8 cellular contexts compared by ENCODE assay signal in the genomic region with DNA sequence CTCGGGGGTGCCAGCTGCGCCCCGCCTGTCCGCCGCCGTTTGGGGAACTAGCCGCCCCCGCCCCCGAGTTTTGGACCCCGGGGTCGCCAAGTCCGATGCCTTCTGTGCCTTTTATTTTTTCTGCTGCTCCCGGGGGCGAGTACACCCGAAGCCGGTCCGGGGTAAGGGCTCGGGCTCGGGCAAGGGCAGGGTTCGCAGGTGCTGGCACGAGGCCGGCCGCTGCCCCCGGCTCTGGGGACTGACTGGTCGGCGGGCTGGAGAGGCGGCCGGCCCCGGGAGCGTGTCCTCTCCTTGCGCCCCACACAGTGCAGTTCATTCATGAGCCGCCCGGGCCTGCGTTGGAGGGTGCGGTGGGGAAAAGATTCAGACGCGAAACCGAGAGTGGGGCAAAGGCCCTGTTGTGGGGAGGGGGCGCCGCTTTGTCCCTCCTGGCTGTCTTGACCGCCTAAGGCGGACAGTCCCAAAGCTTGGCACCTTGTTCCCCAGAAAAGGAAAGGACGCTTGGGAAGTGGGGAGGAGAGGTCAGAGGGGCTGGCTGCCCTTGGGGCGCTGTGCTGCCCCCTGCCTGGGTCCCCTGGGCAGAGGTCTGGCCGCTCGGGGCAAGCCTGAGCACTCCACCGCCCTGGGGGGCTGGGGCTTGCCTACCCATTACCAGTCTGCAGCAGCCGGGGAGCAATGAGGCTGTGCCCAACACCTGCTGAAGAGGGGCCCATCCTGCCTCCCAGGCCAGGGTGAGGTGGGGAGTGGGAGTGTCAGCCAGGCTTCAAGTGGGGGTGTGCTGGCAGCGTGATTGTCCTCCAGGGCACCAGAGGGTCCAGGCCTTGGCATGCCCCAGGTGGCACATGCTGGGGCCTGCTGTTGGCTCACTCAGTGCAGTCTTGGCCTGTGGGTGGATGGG. TPM values are rescaled to one million over a fixed set of nuclear protein-coding genes. Genes with fewer than 3 reads are reported as not detected.
DNase-seq lines count a peak whose midpoint lies in the region; ATAC-seq and TF ChIP-seq lines count a peak whose summit lies in the region.

No MANE protein-coding gene starts in this region.

- H3K9me3 ChIP-seq in CD8-positive, alpha-beta T cell (ENCODE audit: low read length): no peaks in the 10 kb centered on the region
- H3K9me3 ChIP-seq in SK-N-MC (ENCODE audit: low read depth, low read length) (no peaks in the 10 kb centered on the region), right lobe of liver (no peaks in the 10 kb centered on the region)

- H3K9me3 Mint-ChIP-seq in CD8-positive, alpha-beta T cell: no peaks in the 10 kb centered on the region
- H3K9me3 Mint-ChIP-seq in stimulated activated naive CD8-positive, alpha-beta T cell treated with anti-CD3 and anti-CD28 coated beads, Interleukin-15, amount 100 ng/mL, for 72 hours: no peaks in the 10 kb centered on the region

- ATAC-seq in CD8-positive, alpha-beta T cell: no peak
- ATAC-seq in GM21717 (IDR thresholded peaks at IDR 0.05; ENCODE audit: unreplicated experiment): peak; percentile 29
- ATAC-seq in right lobe of liver: peak; percentile 24 to 50 (median 40)
- peak; percentile 5 for ATAC-seq in stimulated activated naive CD8-positive, alpha-beta T cell treated with anti-CD3 and anti-CD28 coated beads, Interleukin-15, amount 100 ng/mL, for 72 hours
- no peak for ATAC-seq in HG03025 (IDR thresholded peaks at IDR 0.05; ENCODE audit: low FRiP score, unreplicated experiment)

- peak overlapping the region; percentile 68 for H3K4me3 ChIP-seq in CD8-positive, alpha-beta T cell (ENCODE audit: low read depth, low read length)
- H3K4me3 ChIP-seq in SK-N-MC: peak overlapping the region; percentile 88
- peak overlapping the region; percentile 93 to 97 (median 94) for H3K4me3 ChIP-seq in right lobe of liver

- no peak overlapping the region for H3K27ac ChIP-seq in CD8-positive, alpha-beta T cell (ENCODE audit: low read depth, low read length)
- H3K27ac ChIP-seq in SK-N-MC: no peak overlapping the region
- H3K27ac ChIP-seq in right lobe of liver: peak overlapping the region; percentile 32 to 74 (median 70)

- H3K36me3 ChIP-seq in CD8-positive, alpha-beta T cell (ENCODE audit: insufficient read depth, low read length): no peaks in the 10 kb centered on the region
- no peaks in the 10 kb centered on the region for H3K36me3 ChIP-seq in SK-N-MC (ENCODE audit: insufficient read depth, low read length)
- H3K36me3 ChIP-seq in right lobe of liver: no peaks in the 10 kb centered on the region

- no peaks in the 10 kb centered on the region for H3K27me3 Mint-ChIP-seq in CD8-positive, alpha-beta T cell (ENCODE audit: low read depth)
- no peaks in the 10 kb centered on the region for H3K27me3 Mint-ChIP-seq in stimulated activated naive CD8-positive, alpha-beta T cell treated with anti-CD3 and anti-CD28 coated beads, Interleukin-15, amount 100 ng/mL, for 72 hours

- peaks cover 51% of the 10 kb centered on the region for H3K4me1 Mint-ChIP-seq in CD8-positive, alpha-beta T cell (ENCODE audit: low read depth)
- H3K4me1 Mint-ChIP-seq in stimulated activated naive CD8-positive, alpha-beta T cell treated with anti-CD3 and anti-CD28 coated beads, Interleukin-15, amount 100 ng/mL, for 72 hours: peaks cover 55% of the 10 kb centered on the region

- intact Hi-C loops in CD8-positive, alpha-beta T cell (cut with DNase I, micrococcal nuclease): loop anchor here (5.0 kb wide), 5 partner anchors 94 to 1884 kb away; partner anchors contain the start of genes HSP90AB1 (in 2 of the 2), SLC29A1 (in 1 of the 2) and UBR2 (in 1 of the 2)
- intact Hi-C loops in right lobe of liver (cut with DNase I): no loop called here

- no peak for TF ChIP-seq POLR2A in right lobe of liver (IDR thresholded peaks at IDR 0.05)

- peak overlapping the region; percentile 94 for H3K4me3 Mint-ChIP-seq in CD8-positive, alpha-beta T cell
- H3K4me3 Mint-ChIP-seq in stimulated activated naive CD8-positive, alpha-beta T cell treated with anti-CD3 and anti-CD28 coated beads, Interleukin-15, amount 100 ng/mL, for 72 hours: peak overlapping the region; percentile 78 to 86

- no peaks in the 10 kb centered on the region for H3K27me3 ChIP-seq in CD8-positive, alpha-beta T cell (ENCODE audit: insufficient read depth, low read length)
- H3K27me3 ChIP-seq in right lobe of liver: no peaks in the 10 kb centered on the region

- WGBS in right lobe of liver (ENCODE audit: insufficient coverage, low coverage, low lambda C conversion rate, missing lambda C conversion rate): 13% methylated on average over 19 of the region's 49 CpGs

- peak overlapping the region; percentile 87 for H3K9ac ChIP-seq in SK-N-MC (ENCODE audit: insufficient read length)

- POLR2A ChIA-PET in CD8-positive, alpha-beta T cell (lab: Charles Lee): interaction anchor here (0.7 to 1.0 kb wide), 3 partner anchors 10 to 133 kb away, joined by 3 read pairs; partner anchors contain the start of gene HSP90AB1

- CTCF ChIA-PET in CD8-positive, alpha-beta T cell (lab: Charles Lee): interaction anchor here (1.0 to 1.9 kb wide), 2 partner anchors 23 to 31 kb away, joined by 3 to 5 read pairs; no protein-coding TSS in a partner anchor

- H3K36me3 Mint-ChIP-seq in CD8-positive, alpha-beta T cell: peaks cover 5% of the 10 kb centered on the region

- no peak for TF ChIP-seq CTCF in CD8-positive, alpha-beta T cell (IDR thresholded peaks at IDR 0.05)
- TF ChIP-seq CTCF in right lobe of liver (IDR thresholded peaks at IDR 0.05): peak in 1 of 4 donors; percentile 15

- DNase-seq in CD8-positive, alpha-beta T cell: peak in 2 of 7 experiments; percentile 12 to 53
- DNase-seq in SK-N-MC (ENCODE audit: low read depth, low spot score): no peak
- peak; percentile 61 for DNase-seq in dermis blood vessel endothelial cell
- peak in 1 of 3 donors; percentile 59 for DNase-seq in right lobe of liver
- peak; percentile 27 to 36 for DNase-seq in stimulated activated naive CD8-positive, alpha-beta T cell treated with anti-CD3 and anti-CD28 coated beads, Interleukin-15, amount 100 ng/mL, for 72 hours
- no peak for DNase-seq in middle frontal gyrus (ENCODE audit: extremely low spot score, low spot score)

- H3K27ac Mint-ChIP-seq in CD8-positive, alpha-beta T cell: no peak overlapping the region
- H3K27ac Mint-ChIP-seq in stimulated activated naive CD8-positive, alpha-beta T cell treated with anti-CD3 and anti-CD28 coated beads, Interleukin-15, amount 100 ng/mL, for 72 hours: peak overlapping the region in 1 of 2 donors; percentile 84

- peaks cover 41% of the 10 kb centered on the region for H3K4me1 ChIP-seq in CD8-positive, alpha-beta T cell (ENCODE audit: insufficient read depth, low read length)
- H3K4me1 ChIP-seq in right lobe of liver: peaks cover 0 to 43% (median 20%) of the 10 kb centered on the region in 4 donors

RNA-seq across cellular contexts. Expression of gene TMEM63B, which starts 0.9 kb away (rescaled TPM):
- total RNA-seq in CD8-positive, alpha-beta T cell: 10 to 100 TPM; 14.1 to 19.0 TPM
- 33.0 and 36.3 TPM in 2 replicates for total RNA-seq in dermis blood vessel endothelial cell
- 10 to 100 TPM; 30.6 to 41.0 (median 36.8) TPM for total RNA-seq in right lobe of liver

RNA-seq across cellular contexts. Expression of gene MRPL14, which starts 1.0 kb away (rescaled TPM):
- 10 to 100 TPM; 10.3 to 10.5 TPM for total RNA-seq in CD8-positive, alpha-beta T cell
- total RNA-seq in dermis blood vessel endothelial cell (48.1 and 75.4 TPM in 2 replicates), right lobe of liver (10 to 100 TPM; 26.5 to 70.0 (median 35.4) TPM)

RNA-seq across cellular contexts. Expression of gene CAPN11, which starts 30.4 kb away (rescaled TPM):
- total RNA-seq in CD8-positive, alpha-beta T cell: under 1 TPM; 0.22 to 0.27 TPM
- total RNA-seq in dermis blood vessel endothelial cell (0.28 and 2.2 TPM in 2 replicates), right lobe of liver (under 1 TPM in 2 of 6 experiments, not detected in 4; 0.22 to 0.31 TPM)

Comparison
In these comparisons a context has a peak if more than half of its experiments do, and no peak if none do; other contexts are left out.
1. ATAC-seq: peak in GM21717 (single experiment), right lobe of liver (4 of 4) and stimulated activated naive CD8-positive, alpha-beta T cell treated with anti-CD3 and anti-CD28 coated beads, Interleukin-15, amount 100 ng/mL, for 72 hours (single experiment); none in CD8-positive, alpha-beta T cell (single experiment) and HG03025 (single experiment).
2. DNase-seq: peak in dermis blood vessel endothelial cell (single experiment) and stimulated activated naive CD8-positive, alpha-beta T cell treated with anti-CD3 and anti-CD28 coated beads, Interleukin-15, amount 100 ng/mL, for 72 hours (2 of 2); none in SK-N-MC (single experiment) and middle frontal gyrus (single experiment).
3. H3K27ac ChIP-seq: peak in right lobe of liver (3 of 3); none in CD8-positive, alpha-beta T cell (single experiment) and SK-N-MC (single experiment).
4. intact Hi-C loops: an anchor here in CD8-positive, alpha-beta T cell (5.0 kb wide); none called in right lobe of liver.
5. Peak in every context shown above with its lines, with median percentiles within 50 percentile points of each other: H3K4me3 ChIP-seq.